In genomic region chr12:16037533-16037932, GRCh38 we compare ENCODE assay signal across 15 cellular contexts.
"Had no signal": no experiment of that assay in that cellular context is flagged by ENCODE, and none has a peak within 500 bp of the region (broad histone marks: within the 10 kb centered on the region; RNA-seq: fewer than 3 reads in every experiment).

No MANE protein-coding gene starts in this region.

- H3K4me3 ChIP-seq: gastrocnemius medialis, heart right ventricle, left ventricle myocardium inferior, psoas muscle, spleen, upper lobe of left lung had no signal

- ATAC-seq: gastrocnemius medialis; heart right ventricle; psoas muscle; sciatic nerve; stimulated activated naive B cell treated with anti-CD40 and anti-IgM and Interleukin-4, amounts not matched to agents 10 μg/mL and 1 μg/mL and 100 μg/mL, for 72 hours; WTC11 had no signal

- H3K27ac ChIP-seq: gastrocnemius medialis, heart right ventricle, left ventricle myocardium inferior, psoas muscle, spleen had no signal

- H3K27me3 ChIP-seq: gastrocnemius medialis, heart right ventricle, spleen, upper lobe of left lung had no signal

- H3K4me1 ChIP-seq: gastrocnemius medialis, heart right ventricle, left ventricle myocardium inferior, psoas muscle, spleen, upper lobe of left lung had no signal

- H3K9me3 ChIP-seq: gastrocnemius medialis, psoas muscle, upper lobe of left lung had no signal

- DNase-seq: activated CD4-positive, alpha-beta T cell treated with anti-CD3 and anti-CD28 coated beads for 48 hours; activated naive CD4-positive, alpha-beta T cell; effector CD4-positive, alpha-beta T cell; gastrocnemius medialis; heart right ventricle; islet precursor cell; left ventricle myocardium inferior; psoas muscle; spleen; stimulated activated CD4-positive, alpha-beta T cell treated with anti-CD3 and anti-CD28 coated beads, Interleukin-1b, Interleukin-23, amount 100 ng/mL, for 48 hours; stimulated activated naive B cell treated with anti-CD40 and anti-IgM and Interleukin-4, amounts not matched to agents 10 μg/mL and 1 μg/mL and 100 μg/mL, for 72 hours; substantia nigra; upper lobe of left lung had no signal
